In genomic region chr15:100350434-100351226, GRCh38 we compare ENCODE assay signal across 8 cellular contexts. TPM values are rescaled to one million over a fixed set of nuclear protein-coding genes. Genes with fewer than 3 reads are reported as not detected.
A peak's percentile ranks its signal among the peaks of the same experiment; 100 is the strongest.
DNase-seq lines count a peak whose midpoint lies in the region; ATAC-seq, FAIRE-seq and TF ChIP-seq lines count a peak whose summit lies in the region.

No MANE protein-coding gene starts in this region.

- no peak for TF ChIP-seq POLR2A in testis (IDR thresholded peaks at IDR 0.05)

- H3K9ac ChIP-seq in HUES64 (ENCODE audit: low read depth, low read length) (no peak overlapping the region), adipocyte (ENCODE audit: low read length) (peak overlapping the region; percentile 97)

- H3K36me3 ChIP-seq in HUES64 (ENCODE audit: insufficient read depth, low read length): no peaks in the 10 kb centered on the region
- no peaks in the 10 kb centered on the region for H3K36me3 ChIP-seq in adipocyte (ENCODE audit: control insufficient read depth, insufficient read depth, low read length, severe bottlenecking)
- H3K36me3 ChIP-seq in testis (ENCODE audit: low read depth, missing control alignments): no peaks in the 10 kb centered on the region

- peaks cover 11% of the 10 kb centered on the region for H3K27me3 ChIP-seq in HUES64 (ENCODE audit: insufficient read depth, low read length)
- peaks cover 6% of the 10 kb centered on the region for H3K27me3 ChIP-seq in adipocyte (replicated peaks; ENCODE audit: control insufficient read depth, insufficient read depth, low read length)
- no peaks in the 10 kb centered on the region for H3K27me3 ChIP-seq in testis

- no peak for ATAC-seq in HG03521 (IDR thresholded peaks at IDR 0.05; ENCODE audit: unreplicated experiment)

- H3K9me3 ChIP-seq in HUES64 (ENCODE audit: insufficient read depth, low read depth, low read length) (no peaks in the 10 kb centered on the region), adipocyte (ENCODE audit: control insufficient read depth, low read length) (no peaks in the 10 kb centered on the region), testis (no peaks in the 10 kb centered on the region)

- peak overlapping the region; percentile 78; the same call in 1 of the 2 replicates for H3K4me3 ChIP-seq in AG09309 (ENCODE audit: control insufficient read depth, low read depth, low read length)
- peak overlapping the region; percentile 83 for H3K4me3 ChIP-seq in HUES64 (ENCODE audit: low read length)
- H3K4me3 ChIP-seq in adipocyte (ENCODE audit: low read length): peak overlapping the region; percentile 94
- H3K4me3 ChIP-seq in testis: peak overlapping the region; percentile 73 to 81

- H3K27ac ChIP-seq in HUES64 (ENCODE audit: low read depth, low read length): no peak overlapping the region
- H3K27ac ChIP-seq in testis: peak overlapping the region; percentile 84 to 90

- intact Hi-C loops in testis (cut with DNase I; ENCODE audit: low total_unique reads): no loop called here

- WGBS in HUES64: 61% methylated on average over 19 of the region's 19 CpGs
- WGBS in testis, 2 donors: 32 to 33% methylated on average over 19 of the region's 19 CpGs

- peak; percentile 5 for FAIRE-seq in islet of Langerhans (lab: Jason Lieb, UNC)

- TF ChIP-seq CTCF in AG09309 (IDR thresholded peaks at IDR 0.05; ENCODE audit: control insufficient read depth, insufficient read depth, low read depth, low read length, missing control alignments) (no peak), testis (IDR thresholded peaks at IDR 0.05) (no peak)

- DNase-seq in AG09309 (ENCODE audit: low read depth) (no peak), adipocyte (ENCODE audit: low read depth) (peak; percentile 59), testis (no peak), NCI-H2081 treated with DMSO at 0.1 percent for 48 hours (lab: John Stamatoyannopoulos, UW) (no peak)
- no peak for DNase-seq in activated CD4-positive, alpha-beta T cell treated with anti-CD3 and anti-CD28 coated beads, Interleukin-2, amount 50 U/mL, for 48 hours

- H3K4me1 ChIP-seq in HUES64 (ENCODE audit: insufficient read depth, low read length) (peaks cover 6% of the 10 kb centered on the region; the same call in 1 of the 2 replicates), adipocyte (ENCODE audit: control insufficient read depth, insufficient read depth, low read length) (peaks cover 12% of the 10 kb centered on the region), testis (peaks cover 5% of the 10 kb centered on the region)

RNA-seq across cellular contexts. Expression of gene ADAMTS17, which starts 8.9 kb away (rescaled TPM):
- 0.40 TPM for polyA plus RNA-seq in HUES64 (2013, experiment 1 of 2)
- polyA plus RNA-seq in HUES64 (2013, experiment 2 of 2): 1.1 TPM
- 10 to 100 TPM; 12.4 to 17.8 TPM for total RNA-seq in testis
- polyA plus RNA-seq in testis (ENCODE audit: insufficient read depth, low read depth, low replicate concordance): 6.8 TPM
